In genomic region chr19:30056580-30056979, GRCh38 we compare ENCODE assay signal across 8 cellular contexts.
"Had no signal": no experiment of that assay in that cellular context is flagged by ENCODE, and none has a peak within 500 bp of the region (broad histone marks: within the 10 kb centered on the region; RNA-seq: fewer than 3 reads in every experiment).

No MANE protein-coding gene starts in this region.

- H3K27ac Mint-ChIP-seq: GM23338, H9, HFFc6 had no signal

- H3K9me3 Mint-ChIP-seq: GM23338, HFFc6 had no signal

- H3K36me3 ChIP-seq: HAP-1 had no signal

- DNase-seq: GM23248, GOT3, H9, HCEC 1CT, HFFc6 had no signal

- H3K4me1 ChIP-seq: HAP-1 had no signal

- H3K4me3 Mint-ChIP-seq: GM23338, H9, HFFc6 had no signal

- ATAC-seq: GM23338, HCT116 had no signal

- H3K4me1 Mint-ChIP-seq: GM23338, H9 had no signal

- H3K27ac ChIP-seq: GM23248 had no signal

- H3K4me3 ChIP-seq: GM23248, GM23338, HAP-1 had no signal

- H3K9me3 ChIP-seq: HAP-1 had no signal
